In genomic region chr12:81077329-81077685, GRCh38 we compare ENCODE assay signal across 10 cellular contexts. TPM values are rescaled to one million over a fixed set of nuclear protein-coding genes. Genes with fewer than 3 reads are reported as not detected.
DNase-seq lines count a peak whose midpoint lies in the region; ATAC-seq and TF ChIP-seq lines count a peak whose summit lies in the region.
"Had no signal": no experiment of that assay in that cellular context is flagged by ENCODE, and none has a peak within 500 bp of the region (broad histone marks: within the 10 kb centered on the region; RNA-seq: fewer than 3 reads in every experiment).

No MANE protein-coding gene starts in this region.

- H3K27me3 Mint-ChIP-seq in activated CD8-positive, alpha-beta T cell treated with anti-CD3 and anti-CD28 coated beads for 36 hours, result peaks cover 18% of the 10 kb centered on the region

- intact Hi-C loops in testis (cut with DNase I; ENCODE audit: low total_unique reads), result no loop called here
- intact Hi-C loops in activated CD8-positive, alpha-beta T cell treated with anti-CD3 and anti-CD28 coated beads for 36 hours (cut with micrococcal nuclease), result no loop called here

- no peak for ATAC-seq in HG03196 (IDR thresholded peaks at IDR 0.05; ENCODE audit: unreplicated experiment)
- ATAC-seq in HG03045 (IDR thresholded peaks at IDR 0.05; ENCODE audit: unreplicated experiment), result no peak
- no peak for ATAC-seq in activated CD8-positive, alpha-beta T cell treated with anti-CD3 and anti-CD28 coated beads for 36 hours
- ATAC-seq: activated naive CD8-positive, alpha-beta T cell treated with anti-CD3 and anti-CD28 coated beads, Interleukin-2, amount 50 U/mL, for 24 hours had no signal

- H3K27ac Mint-ChIP-seq in activated CD8-positive, alpha-beta T cell treated with anti-CD3 and anti-CD28 coated beads for 36 hours, result no peak overlapping the region
- H3K27ac Mint-ChIP-seq: activated naive CD8-positive, alpha-beta T cell treated with anti-CD3 and anti-CD28 coated beads, Interleukin-2, amount 50 U/mL, for 24 hours had no signal

- POLR2A ChIA-PET in activated CD8-positive, alpha-beta T cell treated with anti-CD3 and anti-CD28 coated beads for 36 hours (lab: Charles Lee), result no interaction called here

- H3K9me3 Mint-ChIP-seq in activated CD8-positive, alpha-beta T cell treated with anti-CD3 and anti-CD28 coated beads for 36 hours, result no peaks in the 10 kb centered on the region

- CTCF ChIA-PET in activated CD8-positive, alpha-beta T cell treated with anti-CD3 and anti-CD28 coated beads for 36 hours (lab: Charles Lee), result no interaction called here

- 10 to 16% methylated on average over 6 of the region's 6 CpGs for WGBS in testis, 2 donors

- TF ChIP-seq CTCF in testis (IDR thresholded peaks at IDR 0.05) (no peak), GM20000 (IDR thresholded peaks at IDR 0.05; ENCODE audit: extremely low read depth, missing control alignments) (no peak)
- no peak for TF ChIP-seq CTCF in activated CD8-positive, alpha-beta T cell treated with anti-CD3 and anti-CD28 coated beads for 36 hours (IDR thresholded peaks at IDR 0.05)

- H3K4me1 Mint-ChIP-seq in activated CD8-positive, alpha-beta T cell treated with anti-CD3 and anti-CD28 coated beads for 36 hours (ENCODE audit: low read depth), result no peaks in the 10 kb centered on the region
- H3K4me1 Mint-ChIP-seq: activated naive CD8-positive, alpha-beta T cell treated with anti-CD3 and anti-CD28 coated beads, Interleukin-2, amount 50 U/mL, for 24 hours had no signal

- no peak for TF ChIP-seq POLR2A in testis (IDR thresholded peaks at IDR 0.05)

- DNase-seq in HuH-7 (ENCODE audit: low spot score) (peak; percentile 55), left kidney (ENCODE audit: low read depth, low spot score) (peak; percentile 69), testis (peak; percentile 60), GM20000 (ENCODE audit: low spot score) (no peak)
- no peak for DNase-seq in activated CD8-positive, alpha-beta T cell treated with anti-CD3 and anti-CD28 coated beads for 36 hours
- DNase-seq: activated naive CD8-positive, alpha-beta T cell treated with anti-CD3 and anti-CD28 coated beads, Interleukin-2, amount 50 U/mL, for 24 hours had no signal

- H3K27me3 ChIP-seq in duodenal mucosa (ENCODE audit: control insufficient read depth in 1 of 2, insufficient read depth in 2 of 2, low read length in 2 of 2) (peaks cover 0 to 3% of the 10 kb centered on the region in 2 donors), testis (no peaks in the 10 kb centered on the region)

- H3K4me3 Mint-ChIP-seq in activated CD8-positive, alpha-beta T cell treated with anti-CD3 and anti-CD28 coated beads for 36 hours, result no peak overlapping the region
- H3K4me3 Mint-ChIP-seq: activated naive CD8-positive, alpha-beta T cell treated with anti-CD3 and anti-CD28 coated beads, Interleukin-2, amount 50 U/mL, for 24 hours had no signal

- H3K9me3 ChIP-seq in duodenal mucosa (ENCODE audit: control insufficient read depth in 1 of 2, low read length in 2 of 2) (no peaks in the 10 kb centered on the region), testis (no peaks in the 10 kb centered on the region)

- H3K27ac ChIP-seq in duodenal mucosa (ENCODE audit: low read depth, low read length) (no peak overlapping the region), testis (peak overlapping the region; percentile 81 to 85)
- H3K27ac ChIP-seq: HL-60 had no signal

- H3K4me1 ChIP-seq in duodenal mucosa (ENCODE audit: control insufficient read depth in 1 of 2, insufficient read depth in 2 of 2, low read length in 2 of 2) (no peaks in the 10 kb centered on the region), testis (no peaks in the 10 kb centered on the region)

- H3K4me3 ChIP-seq in duodenal mucosa (ENCODE audit: low read depth in 1 of 2, low read length in 2 of 2), result peak overlapping the region; percentile 55 to 62
- peak overlapping the region; percentile 63 to 77 for H3K4me3 ChIP-seq in testis

- H3K36me3 ChIP-seq in duodenal mucosa (ENCODE audit: control insufficient read depth in 1 of 2, insufficient read depth in 2 of 2, low read length in 2 of 2), result no peaks in the 10 kb centered on the region
- no peaks in the 10 kb centered on the region for H3K36me3 ChIP-seq in testis (ENCODE audit: low read depth, missing control alignments)

- no peak overlapping the region for H3K9ac ChIP-seq in duodenal mucosa (ENCODE audit: low read depth in 1 of 2, low read length in 2 of 2)

- H3K36me3 Mint-ChIP-seq in activated CD8-positive, alpha-beta T cell treated with anti-CD3 and anti-CD28 coated beads for 36 hours (ENCODE audit: low read depth), result no peaks in the 10 kb centered on the region

RNA-seq across cellular contexts. Expression of gene ACSS3, which starts 0.6 kb away (rescaled TPM):
- total RNA-seq in testis, result 10 to 100 TPM; 17.1 to 22.8 TPM
- 7.5 TPM for polyA plus RNA-seq in testis (ENCODE audit: insufficient read depth, low read depth, low replicate concordance)
- total RNA-seq in activated CD8-positive, alpha-beta T cell treated with anti-CD3 and anti-CD28 coated beads for 36 hours, result not detected

Comparison
In these comparisons a context has a peak if more than half of its experiments do, and no peak if none do; other contexts are left out.
1. DNase-seq: peak in HuH-7 (single experiment), left kidney (single experiment) and testis (single experiment); none in GM20000 (single experiment) and activated CD8-positive, alpha-beta T cell treated with anti-CD3 and anti-CD28 coated beads for 36 hours (single experiment).
2. RNA of gene ACSS3, which starts 0.6 kb away (total RNA-seq): 17.1 to 22.8 TPM in testis; not detected in activated CD8-positive, alpha-beta T cell treated with anti-CD3 and anti-CD28 coated beads for 36 hours; every median in the first group is over 10 times any median in the second.